In the genomic region with DNA sequence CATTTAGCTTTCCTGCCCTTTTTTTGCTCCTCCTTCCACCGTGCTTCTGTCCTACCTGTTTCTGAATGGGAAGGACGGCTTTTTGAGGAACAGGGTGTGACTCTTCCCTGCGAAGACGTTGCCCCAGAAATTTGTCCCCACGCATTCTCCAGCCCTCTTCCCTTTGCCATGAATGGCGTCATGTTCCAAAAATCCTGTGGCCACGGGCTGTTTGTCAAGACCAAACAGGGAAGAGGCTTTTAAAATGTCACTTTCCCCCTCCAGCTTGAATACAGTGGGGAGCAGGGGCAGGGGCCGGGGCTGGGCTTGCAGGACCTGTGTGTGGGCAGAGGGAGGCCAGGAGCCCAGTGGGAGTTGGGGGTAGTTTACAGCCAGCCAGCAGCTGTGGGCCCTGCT, we compare ENCODE assay signal across 16 cellular contexts. TPM values are rescaled to one million over a fixed set of nuclear protein-coding genes. Genes with fewer than 3 reads are reported as not detected.
DNase-seq lines count a peak whose midpoint lies in the region; ATAC-seq and TF ChIP-seq lines count a peak whose summit lies in the region.
"Had no signal": no experiment of that assay in that cellular context is flagged by ENCODE, and none has a peak within 500 bp of the region (broad histone marks: within the 10 kb centered on the region; RNA-seq: fewer than 3 reads in every experiment).

No MANE protein-coding gene starts in this region.

- H3K27ac ChIP-seq in esophagus muscularis mucosa (replicated peaks in 1 of 4) (peak overlapping the region; percentile 30 to 63 (median 60)), thyroid gland (peak overlapping the region in 2 of 3 donors; percentile 2 to 62)

- intact Hi-C loops in esophagus muscularis mucosa (cut with DNase I) (no loop called here), thyroid gland (cut with DNase I) (no loop called here)

- 36% methylated on average over 8 of the region's 8 CpGs for WGBS in esophagus muscularis mucosa
- 63 to 86% methylated on average over 8 of the region's 8 CpGs for WGBS in thyroid gland, 2 donors

- H3K36me3 ChIP-seq in MG63, result no peaks in the 10 kb centered on the region; the same call in 1 of the 2 replicates
- H3K36me3 ChIP-seq in esophagus muscularis mucosa, result peaks cover 0 to 12% (median 10%) of the 10 kb centered on the region in 4 donors
- peaks cover 3 to 8% of the 10 kb centered on the region in 2 donors for H3K36me3 ChIP-seq in thyroid gland

- TF ChIP-seq CTCF in esophagus muscularis mucosa (IDR thresholded peaks at IDR 0.05) (no peak), thyroid gland (IDR thresholded peaks at IDR 0.05) (no peak)

- ATAC-seq in GM21526 (IDR thresholded peaks at IDR 0.05; ENCODE audit: low FRiP score, unreplicated experiment), result no peak
- ATAC-seq: mucosa of descending colon, T-cell had no signal

- H3K4me3 ChIP-seq in MG63 (no peak overlapping the region), esophagus muscularis mucosa (no peak overlapping the region), thyroid gland (replicated peaks in 1 of 3) (no peak overlapping the region)
- H3K4me3 ChIP-seq: mucosa of descending colon, smooth muscle cell had no signal

- H3K4me1 ChIP-seq in esophagus muscularis mucosa (peaks cover 88 to 100% (median 91%) of the 10 kb centered on the region in 4 donors), thyroid gland (peaks cover 24 to 68% of the 10 kb centered on the region in 2 donors)

- H3K9me3 ChIP-seq in MG63 (no peaks in the 10 kb centered on the region), esophagus muscularis mucosa (no peaks in the 10 kb centered on the region), thyroid gland (no peaks in the 10 kb centered on the region)
- H3K9me3 ChIP-seq: mucosa of descending colon had no signal

- DNase-seq in MG63, result peak; percentile 26
- no peak for DNase-seq in esophagus muscularis mucosa (ENCODE audit: extremely low spot score)
- DNase-seq in mesenteric fat pad (ENCODE audit: low spot score), result peak; percentile 89
- no peak for DNase-seq in thyroid gland
- no peak for DNase-seq in stimulated activated CD4-positive, alpha-beta T cell treated with anti-CD3 and anti-CD28 coated beads, Interleukin-4, amount 100 ng/mL, for 24 hours
- no peak for DNase-seq in D341Med (ENCODE audit: low spot score)
- no peak for DNase-seq in NCI-H510A (lab: John Stamatoyannopoulos, UW)
- DNase-seq: activated CD4-positive, alpha-beta memory T cell treated with anti-CD3 and anti-CD28 coated beads for 36 hours; activated naive CD4-positive, alpha-beta T cell treated with anti-CD3 and anti-CD28 coated beads for 36 hours; cortex of kidney; HCEC 1CT; mucosa of descending colon; NCI-H2029 treated with DMSO at 0.1 percent for 48 hours; T-cell had no signal

- TF ChIP-seq POLR2A in esophagus muscularis mucosa (IDR thresholded peaks at IDR 0.05; ENCODE audit: low read depth), result no peak
- TF ChIP-seq POLR2A in thyroid gland (IDR thresholded peaks at IDR 0.05), result no peak

- no peaks in the 10 kb centered on the region for H3K27me3 ChIP-seq in MG63
- no peaks in the 10 kb centered on the region for H3K27me3 ChIP-seq in esophagus muscularis mucosa
- H3K27me3 ChIP-seq in thyroid gland, result no peaks in the 10 kb centered on the region

- no peak for TF ChIP-seq EP300 in esophagus muscularis mucosa (IDR thresholded peaks at IDR 0.05)

RNA-seq across cellular contexts. Expression of a gene that starts 13.9 kb away (rescaled TPM):
- 139 and 143 TPM in 2 replicates for total RNA-seq in MG63 (2014; rRNA removed; shearing (Covaris generic); ENCODE audit: low replicate concordance)
- total RNA-seq in esophagus muscularis mucosa, result 100 to 1,000 TPM; 108 to 194 (median 129) TPM
- 293 TPM for total RNA-seq in mesenteric fat pad
- total RNA-seq in thyroid gland, result 100 to 1,000 TPM; 130 to 244 (median 155) TPM

Comparison
In these comparisons a context has a peak if more than half of its experiments do, and no peak if none do; other contexts are left out.
1. DNase-seq: peak in MG63 (single experiment) and mesenteric fat pad (single experiment); none in esophagus muscularis mucosa (single experiment), thyroid gland (0 of 2), stimulated activated CD4-positive, alpha-beta T cell treated with anti-CD3 and anti-CD28 coated beads, Interleukin-4, amount 100 ng/mL, for 24 hours (single experiment), D341Med (single experiment) and NCI-H510A (single experiment).